Comparison of ENCODE assay signal across 1 cellular context in the genomic region with DNA sequence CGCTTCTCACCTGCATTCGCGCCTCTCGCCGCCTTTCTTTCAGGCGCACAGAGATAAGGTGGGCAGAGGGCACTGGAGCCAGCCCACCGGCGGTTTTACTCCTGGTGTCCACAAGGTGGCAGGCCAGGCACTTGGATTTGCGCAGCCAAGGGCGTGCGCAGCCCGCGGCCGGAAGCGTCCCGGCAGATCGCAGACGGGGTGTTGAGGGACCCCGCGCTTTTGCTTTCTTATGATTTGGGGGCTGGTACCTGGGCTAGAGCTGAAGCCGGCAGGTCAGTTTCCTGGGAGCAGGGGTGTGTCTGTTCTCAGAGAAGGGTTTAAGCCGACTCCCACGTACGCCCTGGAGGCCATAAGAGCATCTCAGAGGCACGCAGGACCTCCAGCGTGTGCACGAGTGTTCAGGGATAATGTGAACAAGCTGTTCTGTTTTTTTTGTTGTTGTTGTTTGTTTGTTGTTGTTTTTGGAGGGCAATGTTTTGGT.
TF ChIP-seq lines count a peak whose summit lies in the region.

No MANE protein-coding gene starts in this region.

TF ChIP-seq in HepG2, 621 proteins besides CTCF, POLR2A, EP300 and RAD21 (continued from another document and continues in another):
- TF ChIP-seq, protein P1, sequence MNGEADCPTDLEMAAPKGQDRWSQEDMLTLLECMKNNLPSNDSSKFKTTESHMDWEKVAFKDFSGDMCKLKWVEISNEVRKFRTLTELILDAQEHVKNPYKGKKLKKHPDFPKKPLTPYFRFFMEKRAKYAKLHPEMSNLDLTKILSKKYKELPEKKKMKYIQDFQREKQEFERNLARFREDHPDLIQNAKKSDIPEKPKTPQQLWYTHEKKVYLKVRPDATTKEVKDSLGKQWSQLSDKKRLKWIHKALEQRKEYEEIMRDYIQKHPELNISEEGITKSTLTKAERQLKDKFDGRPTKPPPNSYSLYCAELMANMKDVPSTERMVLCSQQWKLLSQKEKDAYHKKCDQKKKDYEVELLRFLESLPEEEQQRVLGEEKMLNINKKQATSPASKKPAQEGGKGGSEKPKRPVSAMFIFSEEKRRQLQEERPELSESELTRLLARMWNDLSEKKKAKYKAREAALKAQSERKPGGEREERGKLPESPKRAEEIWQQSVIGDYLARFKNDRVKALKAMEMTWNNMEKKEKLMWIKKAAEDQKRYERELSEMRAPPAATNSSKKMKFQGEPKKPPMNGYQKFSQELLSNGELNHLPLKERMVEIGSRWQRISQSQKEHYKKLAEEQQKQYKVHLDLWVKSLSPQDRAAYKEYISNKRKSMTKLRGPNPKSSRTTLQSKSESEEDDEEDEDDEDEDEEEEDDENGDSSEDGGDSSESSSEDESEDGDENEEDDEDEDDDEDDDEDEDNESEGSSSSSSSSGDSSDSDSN (CRISPR knock-in tag; IDR thresholded peaks at IDR 0.05): no peak
- TF ChIP-seq SKI (IDR thresholded peaks at IDR 0.05; ENCODE audit: partially characterized antibody): no peak
- no peak for TF ChIP-seq HCFC1 (IDR thresholded peaks at IDR 0.05; ENCODE audit: low read depth, low read length)
- TF ChIP-seq ZIK1 (CRISPR knock-in tag; IDR thresholded peaks at IDR 0.05; ENCODE audit: borderline replicate concordance, low read depth): 0 out of 2 replicates have a peak, but pooled peaks have one; percentile 64
- TF ChIP-seq, protein P2, sequence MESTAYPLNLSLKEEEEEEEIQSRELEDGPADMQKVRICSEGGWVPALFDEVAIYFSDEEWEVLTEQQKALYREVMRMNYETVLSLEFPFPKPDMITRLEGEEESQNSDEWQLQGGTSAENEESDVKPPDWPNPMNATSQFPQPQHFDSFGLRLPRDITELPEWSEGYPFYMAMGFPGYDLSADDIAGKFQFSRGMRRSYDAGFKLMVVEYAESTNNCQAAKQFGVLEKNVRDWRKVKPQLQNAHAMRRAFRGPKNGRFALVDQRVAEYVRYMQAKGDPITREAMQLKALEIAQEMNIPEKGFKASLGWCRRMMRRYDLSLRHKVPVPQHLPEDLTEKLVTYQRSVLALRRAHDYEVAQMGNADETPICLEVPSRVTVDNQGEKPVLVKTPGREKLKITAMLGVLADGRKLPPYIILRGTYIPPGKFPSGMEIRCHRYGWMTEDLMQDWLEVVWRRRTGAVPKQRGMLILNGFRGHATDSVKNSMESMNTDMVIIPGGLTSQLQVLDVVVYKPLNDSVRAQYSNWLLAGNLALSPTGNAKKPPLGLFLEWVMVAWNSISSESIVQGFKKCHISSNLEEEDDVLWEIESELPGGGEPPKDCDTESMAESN (CRISPR knock-in tag; conservative IDR thresholded peaks at IDR 0.05): no peak; the same call in 1 of the 2 replicates
- TF ChIP-seq ZNF713 (CRISPR knock-in tag; IDR thresholded peaks at IDR 0.05): 0 out of 2 replicates have a peak, but pooled peaks have one; percentile 42
- TF ChIP-seq ZNF768 (CRISPR knock-in tag; IDR thresholded peaks at IDR 0.05): peak; percentile 59; the same call in 1 of the 2 replicates
- TF ChIP-seq NKX3-1 (CRISPR knock-in tag; IDR thresholded peaks at IDR 0.05): 0 out of 2 replicates have a peak, but pooled peaks have one; percentile 20
- 0 out of 2 replicates have a peak, but pooled peaks have one; percentile 69 for TF ChIP-seq ZNF614 (CRISPR knock-in tag; IDR thresholded peaks at IDR 0.05; ENCODE audit: borderline replicate concordance)
- TF ChIP-seq ZBTB20 (CRISPR knock-in tag; IDR thresholded peaks at IDR 0.05; ENCODE audit: borderline replicate concordance, low read depth): 0 out of 2 replicates have a peak, but pooled peaks have one; percentile 48
- no peak; the same call in 1 of the 2 replicates for TF ChIP-seq ZNF839 (CRISPR knock-in tag; IDR thresholded peaks at IDR 0.05; ENCODE audit: borderline replicate concordance)
- TF ChIP-seq ZFP36L1 (CRISPR knock-in tag; IDR thresholded peaks at IDR 0.05): no peak
- no peak for TF ChIP-seq SSRP1 (CRISPR knock-in tag; IDR thresholded peaks at IDR 0.05)
- TF ChIP-seq, protein P3, sequence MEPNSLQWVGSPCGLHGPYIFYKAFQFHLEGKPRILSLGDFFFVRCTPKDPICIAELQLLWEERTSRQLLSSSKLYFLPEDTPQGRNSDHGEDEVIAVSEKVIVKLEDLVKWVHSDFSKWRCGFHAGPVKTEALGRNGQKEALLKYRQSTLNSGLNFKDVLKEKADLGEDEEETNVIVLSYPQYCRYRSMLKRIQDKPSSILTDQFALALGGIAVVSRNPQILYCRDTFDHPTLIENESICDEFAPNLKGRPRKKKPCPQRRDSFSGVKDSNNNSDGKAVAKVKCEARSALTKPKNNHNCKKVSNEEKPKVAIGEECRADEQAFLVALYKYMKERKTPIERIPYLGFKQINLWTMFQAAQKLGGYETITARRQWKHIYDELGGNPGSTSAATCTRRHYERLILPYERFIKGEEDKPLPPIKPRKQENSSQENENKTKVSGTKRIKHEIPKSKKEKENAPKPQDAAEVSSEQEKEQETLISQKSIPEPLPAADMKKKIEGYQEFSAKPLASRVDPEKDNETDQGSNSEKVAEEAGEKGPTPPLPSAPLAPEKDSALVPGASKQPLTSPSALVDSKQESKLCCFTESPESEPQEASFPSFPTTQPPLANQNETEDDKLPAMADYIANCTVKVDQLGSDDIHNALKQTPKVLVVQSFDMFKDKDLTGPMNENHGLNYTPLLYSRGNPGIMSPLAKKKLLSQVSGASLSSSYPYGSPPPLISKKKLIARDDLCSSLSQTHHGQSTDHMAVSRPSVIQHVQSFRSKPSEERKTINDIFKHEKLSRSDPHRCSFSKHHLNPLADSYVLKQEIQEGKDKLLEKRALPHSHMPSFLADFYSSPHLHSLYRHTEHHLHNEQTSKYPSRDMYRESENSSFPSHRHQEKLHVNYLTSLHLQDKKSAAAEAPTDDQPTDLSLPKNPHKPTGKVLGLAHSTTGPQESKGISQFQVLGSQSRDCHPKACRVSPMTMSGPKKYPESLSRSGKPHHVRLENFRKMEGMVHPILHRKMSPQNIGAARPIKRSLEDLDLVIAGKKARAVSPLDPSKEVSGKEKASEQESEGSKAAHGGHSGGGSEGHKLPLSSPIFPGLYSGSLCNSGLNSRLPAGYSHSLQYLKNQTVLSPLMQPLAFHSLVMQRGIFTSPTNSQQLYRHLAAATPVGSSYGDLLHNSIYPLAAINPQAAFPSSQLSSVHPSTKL (CRISPR knock-in tag; IDR thresholded peaks at IDR 0.05): peak; percentile 36; the same call in 1 of the 2 replicates
- TF ChIP-seq SMC3 (IDR thresholded peaks at IDR 0.05; ENCODE audit: low read length): peak; percentile 53; the same call in 1 of the 2 replicates
- TF ChIP-seq, protein P4, sequence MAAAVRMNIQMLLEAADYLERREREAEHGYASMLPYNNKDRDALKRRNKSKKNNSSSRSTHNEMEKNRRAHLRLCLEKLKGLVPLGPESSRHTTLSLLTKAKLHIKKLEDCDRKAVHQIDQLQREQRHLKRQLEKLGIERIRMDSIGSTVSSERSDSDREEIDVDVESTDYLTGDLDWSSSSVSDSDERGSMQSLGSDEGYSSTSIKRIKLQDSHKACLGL (CRISPR knock-in tag; IDR thresholded peaks at IDR 0.05): no peak
- TF ChIP-seq CAMTA2 (CRISPR knock-in tag; IDR thresholded peaks at IDR 0.05; ENCODE audit: borderline replicate concordance): no peak
- TF ChIP-seq ISL2 (CRISPR knock-in tag; IDR thresholded peaks at IDR 0.05): peak; percentile 56; the same call in 1 of the 2 replicates
- TF ChIP-seq RBAK (CRISPR knock-in tag; IDR thresholded peaks at IDR 0.05): no peak
- TF ChIP-seq MEF2D (CRISPR knock-in tag; IDR thresholded peaks at IDR 0.05): peak; percentile 66; the same call in 1 of the 2 replicates
- TF ChIP-seq ZNF296 (CRISPR knock-in tag; conservative IDR thresholded peaks at IDR 0.05): no peak
- TF ChIP-seq, protein P5, sequence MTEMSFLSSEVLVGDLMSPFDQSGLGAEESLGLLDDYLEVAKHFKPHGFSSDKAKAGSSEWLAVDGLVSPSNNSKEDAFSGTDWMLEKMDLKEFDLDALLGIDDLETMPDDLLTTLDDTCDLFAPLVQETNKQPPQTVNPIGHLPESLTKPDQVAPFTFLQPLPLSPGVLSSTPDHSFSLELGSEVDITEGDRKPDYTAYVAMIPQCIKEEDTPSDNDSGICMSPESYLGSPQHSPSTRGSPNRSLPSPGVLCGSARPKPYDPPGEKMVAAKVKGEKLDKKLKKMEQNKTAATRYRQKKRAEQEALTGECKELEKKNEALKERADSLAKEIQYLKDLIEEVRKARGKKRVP (CRISPR knock-in tag; IDR thresholded peaks at IDR 0.05): no peak
- TF ChIP-seq HDAC2 (CRISPR knock-in tag; IDR thresholded peaks at IDR 0.05): no peak
- TF ChIP-seq MYC (CRISPR knock-in tag; IDR thresholded peaks at IDR 0.05; ENCODE audit: borderline replicate concordance): peak; percentile 60; the same call in 1 of the 2 replicates
- TF ChIP-seq KMT2A (CRISPR knock-in tag; IDR thresholded peaks at IDR 0.05): no peak
- 0 out of 2 replicates have a peak, but pooled peaks have one; percentile 59 for TF ChIP-seq ZNF816 (CRISPR knock-in tag; IDR thresholded peaks at IDR 0.05; ENCODE audit: borderline replicate concordance)
- peak; percentile 28; the same call in 1 of the 2 replicates for TF ChIP-seq FOSL2 (CRISPR knock-in tag; IDR thresholded peaks at IDR 0.05)
- TF ChIP-seq, protein P6, sequence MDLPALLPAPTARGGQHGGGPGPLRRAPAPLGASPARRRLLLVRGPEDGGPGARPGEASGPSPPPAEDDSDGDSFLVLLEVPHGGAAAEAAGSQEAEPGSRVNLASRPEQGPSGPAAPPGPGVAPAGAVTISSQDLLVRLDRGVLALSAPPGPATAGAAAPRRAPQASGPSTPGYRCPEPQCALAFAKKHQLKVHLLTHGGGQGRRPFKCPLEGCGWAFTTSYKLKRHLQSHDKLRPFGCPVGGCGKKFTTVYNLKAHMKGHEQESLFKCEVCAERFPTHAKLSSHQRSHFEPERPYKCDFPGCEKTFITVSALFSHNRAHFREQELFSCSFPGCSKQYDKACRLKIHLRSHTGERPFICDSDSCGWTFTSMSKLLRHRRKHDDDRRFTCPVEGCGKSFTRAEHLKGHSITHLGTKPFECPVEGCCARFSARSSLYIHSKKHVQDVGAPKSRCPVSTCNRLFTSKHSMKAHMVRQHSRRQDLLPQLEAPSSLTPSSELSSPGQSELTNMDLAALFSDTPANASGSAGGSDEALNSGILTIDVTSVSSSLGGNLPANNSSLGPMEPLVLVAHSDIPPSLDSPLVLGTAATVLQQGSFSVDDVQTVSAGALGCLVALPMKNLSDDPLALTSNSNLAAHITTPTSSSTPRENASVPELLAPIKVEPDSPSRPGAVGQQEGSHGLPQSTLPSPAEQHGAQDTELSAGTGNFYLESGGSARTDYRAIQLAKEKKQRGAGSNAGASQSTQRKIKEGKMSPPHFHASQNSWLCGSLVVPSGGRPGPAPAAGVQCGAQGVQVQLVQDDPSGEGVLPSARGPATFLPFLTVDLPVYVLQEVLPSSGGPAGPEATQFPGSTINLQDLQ (CRISPR knock-in tag; IDR thresholded peaks at IDR 0.05): no peak
- TF ChIP-seq, protein P7, sequence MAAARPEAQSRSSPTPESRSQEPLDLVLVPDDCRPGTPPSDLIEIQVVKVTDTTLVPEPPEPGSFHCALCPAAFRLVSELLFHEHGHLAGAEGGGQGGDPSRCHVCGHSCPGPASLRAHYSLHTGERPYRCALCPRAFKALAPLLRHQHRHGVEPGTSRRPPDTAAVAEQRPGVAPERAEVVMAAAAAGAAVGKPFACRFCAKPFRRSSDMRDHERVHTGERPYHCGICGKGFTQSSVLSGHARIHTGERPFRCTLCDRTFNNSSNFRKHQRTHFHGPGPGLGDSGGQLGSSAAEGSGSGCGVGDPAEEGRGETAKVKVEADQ (CRISPR knock-in tag; IDR thresholded peaks at IDR 0.05; ENCODE audit: borderline replicate concordance): 0 out of 2 replicates have a peak, but pooled peaks have one; percentile 23
- no peak for TF ChIP-seq TRIM24 (CRISPR knock-in tag; IDR thresholded peaks at IDR 0.05)
- TF ChIP-seq, protein P8, sequence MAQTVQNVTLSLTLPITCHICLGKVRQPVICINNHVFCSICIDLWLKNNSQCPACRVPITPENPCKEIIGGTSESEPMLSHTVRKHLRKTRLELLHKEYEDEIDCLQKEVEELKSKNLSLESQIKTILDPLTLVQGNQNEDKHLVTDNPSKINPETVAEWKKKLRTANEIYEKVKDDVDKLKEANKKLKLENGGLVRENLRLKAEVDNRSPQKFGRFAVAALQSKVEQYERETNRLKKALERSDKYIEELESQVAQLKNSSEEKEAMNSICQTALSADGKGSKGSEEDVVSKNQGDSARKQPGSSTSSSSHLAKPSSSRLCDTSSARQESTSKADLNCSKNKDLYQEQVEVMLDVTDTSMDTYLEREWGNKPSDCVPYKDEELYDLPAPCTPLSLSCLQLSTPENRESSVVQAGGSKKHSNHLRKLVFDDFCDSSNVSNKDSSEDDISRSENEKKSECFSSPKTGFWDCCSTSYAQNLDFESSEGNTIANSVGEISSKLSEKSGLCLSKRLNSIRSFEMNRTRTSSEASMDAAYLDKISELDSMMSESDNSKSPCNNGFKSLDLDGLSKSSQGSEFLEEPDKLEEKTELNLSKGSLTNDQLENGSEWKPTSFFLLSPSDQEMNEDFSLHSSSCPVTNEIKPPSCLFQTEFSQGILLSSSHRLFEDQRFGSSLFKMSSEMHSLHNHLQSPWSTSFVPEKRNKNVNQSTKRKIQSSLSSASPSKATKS (CRISPR knock-in tag; IDR thresholded peaks at IDR 0.05): no peak
- TF ChIP-seq FIP1L1 (IDR thresholded peaks at IDR 0.05; ENCODE audit: borderline replicate concordance, insufficient read depth, low read depth, low read length): no peak
- TF ChIP-seq ZNF75D (CRISPR knock-in tag; IDR thresholded peaks at IDR 0.05; ENCODE audit: borderline replicate concordance): no peak
- peak; percentile 73; the same call in 1 of the 2 replicates for TF ChIP-seq CBX5 (CRISPR knock-in tag; IDR thresholded peaks at IDR 0.05; ENCODE audit: borderline replicate concordance)
- peak; percentile 33; the same call in 1 of the 2 replicates for TF ChIP-seq ZNF777 (CRISPR knock-in tag; IDR thresholded peaks at IDR 0.05)
- TF ChIP-seq, protein P9, sequence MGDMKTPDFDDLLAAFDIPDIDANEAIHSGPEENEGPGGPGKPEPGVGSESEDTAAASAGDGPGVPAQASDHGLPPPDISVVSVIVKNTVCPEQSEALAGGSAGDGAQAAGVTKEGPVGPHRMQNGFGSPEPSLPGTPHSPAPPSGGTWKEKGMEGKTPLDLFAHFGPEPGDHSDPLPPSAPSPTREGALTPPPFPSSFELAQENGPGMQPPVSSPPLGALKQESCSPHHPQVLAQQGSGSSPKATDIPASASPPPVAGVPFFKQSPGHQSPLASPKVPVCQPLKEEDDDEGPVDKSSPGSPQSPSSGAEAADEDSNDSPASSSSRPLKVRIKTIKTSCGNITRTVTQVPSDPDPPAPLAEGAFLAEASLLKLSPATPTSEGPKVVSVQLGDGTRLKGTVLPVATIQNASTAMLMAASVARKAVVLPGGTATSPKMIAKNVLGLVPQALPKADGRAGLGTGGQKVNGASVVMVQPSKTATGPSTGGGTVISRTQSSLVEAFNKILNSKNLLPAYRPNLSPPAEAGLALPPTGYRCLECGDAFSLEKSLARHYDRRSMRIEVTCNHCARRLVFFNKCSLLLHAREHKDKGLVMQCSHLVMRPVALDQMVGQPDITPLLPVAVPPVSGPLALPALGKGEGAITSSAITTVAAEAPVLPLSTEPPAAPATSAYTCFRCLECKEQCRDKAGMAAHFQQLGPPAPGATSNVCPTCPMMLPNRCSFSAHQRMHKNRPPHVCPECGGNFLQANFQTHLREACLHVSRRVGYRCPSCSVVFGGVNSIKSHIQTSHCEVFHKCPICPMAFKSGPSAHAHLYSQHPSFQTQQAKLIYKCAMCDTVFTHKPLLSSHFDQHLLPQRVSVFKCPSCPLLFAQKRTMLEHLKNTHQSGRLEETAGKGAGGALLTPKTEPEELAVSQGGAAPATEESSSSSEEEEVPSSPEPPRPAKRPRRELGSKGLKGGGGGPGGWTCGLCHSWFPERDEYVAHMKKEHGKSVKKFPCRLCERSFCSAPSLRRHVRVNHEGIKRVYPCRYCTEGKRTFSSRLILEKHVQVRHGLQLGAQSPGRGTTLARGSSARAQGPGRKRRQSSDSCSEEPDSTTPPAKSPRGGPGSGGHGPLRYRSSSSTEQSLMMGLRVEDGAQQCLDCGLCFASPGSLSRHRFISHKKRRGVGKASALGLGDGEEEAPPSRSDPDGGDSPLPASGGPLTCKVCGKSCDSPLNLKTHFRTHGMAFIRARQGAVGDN (CRISPR knock-in tag; IDR thresholded peaks at IDR 0.05): peak; percentile 73
- TF ChIP-seq ZNF451 (CRISPR knock-in tag; IDR thresholded peaks at IDR 0.05): 0 out of 2 replicates have a peak, but pooled peaks have one; percentile 57
- TF ChIP-seq CEBPB (IDR thresholded peaks at IDR 0.05; ENCODE audit: borderline replicate concordance, low read depth, low read length): no peak
